In genomic region chr14:92609955-92610354, GRCh38 we compare ENCODE assay signal across 24 cellular contexts.
DNase-seq lines count a peak whose midpoint lies in the region; ATAC-seq and TF ChIP-seq lines count a peak whose summit lies in the region.
"Had no signal": no experiment of that assay in that cellular context is flagged by ENCODE, and none has a peak within 500 bp of the region (broad histone marks: within the 10 kb centered on the region; RNA-seq: fewer than 3 reads in every experiment).

No MANE protein-coding gene starts in this region.

- no peaks in the 10 kb centered on the region for H3K27me3 ChIP-seq in BLaER1 treated with 17β-estradiol and CSF1 and Interleukin-3, amounts not matched to agents 10 nM and 100 nM
- H3K27me3 ChIP-seq: SJSA1, suprapubic skin, vagina had no signal

- peak overlapping the region; percentile 59 for H3K4me3 Mint-ChIP-seq in natural killer cell
- H3K4me3 Mint-ChIP-seq: neural crest cell had no signal

- ATAC-seq in natural killer cell = peak in 1 of 3 donors; percentile 28
- ATAC-seq in GM18907 (IDR thresholded peaks at IDR 0.05; ENCODE audit: unreplicated experiment) = no peak
- no peak for ATAC-seq in mucosa of descending colon
- ATAC-seq in left lobe of liver = no peak

- H3K4me2 ChIP-seq in BLaER1 treated with 17β-estradiol and CSF1 and Interleukin-3, amounts not matched to agents 10 nM and 100 nM = peak overlapping the region in 6 of 11 experiments; percentile 8 to 70 (median 54); a peak in 12 of 22 replicates

- H3K27ac ChIP-seq in BLaER1 treated with 17β-estradiol and CSF1 and Interleukin-3, amounts not matched to agents 10 nM and 100 nM = peak overlapping the region in 4 of 11 experiments; percentile 31 to 57 (median 46); a peak in 8 of 22 replicates
- H3K27ac ChIP-seq: SJSA1, suprapubic skin, vagina had no signal

- peaks cover 8 to 32% (median 18%) of the 10 kb centered on the region in 11 experiments; a peak in 17 of 22 replicates for H3K9me3 ChIP-seq in BLaER1 treated with 17β-estradiol and CSF1 and Interleukin-3, amounts not matched to agents 10 nM and 100 nM (replicated peaks in 1 of 11)
- no peaks in the 10 kb centered on the region for H3K9me3 ChIP-seq in mucosa of descending colon
- H3K9me3 ChIP-seq: SJSA1, suprapubic skin, vagina had no signal

- H3K27me3 Mint-ChIP-seq in natural killer cell (ENCODE audit: low read depth in 2 of 2) = no peaks in the 10 kb centered on the region
- H3K27me3 Mint-ChIP-seq: CD4-positive, alpha-beta memory T cell had no signal

- peaks cover 6% of the 10 kb centered on the region for H3K36me3 Mint-ChIP-seq in natural killer cell
- H3K36me3 Mint-ChIP-seq: CD4-positive, alpha-beta memory T cell had no signal

- TF ChIP-seq CTCF in choroid plexus epithelial cell (conservative IDR thresholded peaks at IDR 0.05; ENCODE audit: low read depth, low read length) = no peak
- TF ChIP-seq CTCF in natural killer cell (IDR thresholded peaks at IDR 0.05) = no peak
- TF ChIP-seq CTCF in mucosa of descending colon (IDR thresholded peaks at IDR 0.05) = no peak

- H3K27ac Mint-ChIP-seq in natural killer cell = peak overlapping the region; percentile 97 to 100

- peaks cover 0 to 5% (median 0%) of the 10 kb centered on the region in 11 experiments; a peak in 2 of 22 replicates for H4K20me1 ChIP-seq in BLaER1 treated with 17β-estradiol and CSF1 and Interleukin-3, amounts not matched to agents 10 nM and 100 nM

- H3K4me3 ChIP-seq in BLaER1 treated with 17β-estradiol and CSF1 and Interleukin-3, amounts not matched to agents 10 nM and 100 nM = no peak overlapping the region
- H3K4me3 ChIP-seq in choroid plexus epithelial cell (ENCODE audit: low read depth, low read length) = no peak overlapping the region
- H3K4me3 ChIP-seq in mucosa of descending colon = no peak overlapping the region
- H3K4me3 ChIP-seq: SJSA1, suprapubic skin, vagina had no signal

- H3K4me1 ChIP-seq in BLaER1 treated with 17β-estradiol and CSF1 and Interleukin-3, amounts not matched to agents 10 nM and 100 nM = peaks cover 2 to 40% (median 27%) of the 10 kb centered on the region in 10 experiments; a peak in 19 of 20 replicates
- H3K4me1 ChIP-seq in mucosa of descending colon (ENCODE audit: low read depth) = peaks cover 20% of the 10 kb centered on the region
- H3K4me1 ChIP-seq: SJSA1, suprapubic skin, vagina had no signal

- H3K36me3 ChIP-seq in BLaER1 treated with 17β-estradiol and CSF1 and Interleukin-3, amounts not matched to agents 10 nM and 100 nM = peaks cover 0 to 22% (median 0%) of the 10 kb centered on the region in 11 experiments; a peak in 8 of 22 replicates
- no peaks in the 10 kb centered on the region for H3K36me3 ChIP-seq in mucosa of descending colon (ENCODE audit: low read depth)
- H3K36me3 ChIP-seq: SJSA1, suprapubic skin, vagina had no signal

- intact Hi-C loops in natural killer cell (cut with micrococcal nuclease) = no loop called here
- intact Hi-C loops in mucosa of descending colon (cut with DNase I, micrococcal nuclease) = no loop called here

- H3K9ac ChIP-seq in BLaER1 treated with 17β-estradiol and CSF1 and Interleukin-3, amounts not matched to agents 10 nM and 100 nM = peak overlapping the region in 1 of 11 experiments; percentile 3; a peak in 1 of 22 replicates

- DNase-seq in NOMO-1 treated with DMSO at 0.1 percent for 48 hours (lab: John Stamatoyannopoulos, UW; ENCODE audit: unreplicated experiment) (peak; percentile 82), choroid plexus epithelial cell (ENCODE audit: low read depth) (peak; percentile 75), natural killer cell (no peak), mucosa of descending colon (no peak), NCI-H748 (lab: John Stamatoyannopoulos, UW; ENCODE audit: unreplicated experiment) (no peak), left lobe of liver (ENCODE audit: low spot score) (no peak)
- DNase-seq: ACHN; activated CD4-positive, CD25-positive, alpha-beta regulatory T cell; activated naive CD4-positive, alpha-beta T cell treated with anti-CD3 and anti-CD28 coated beads, Interleukin-2, amount 50 U/mL, for 16 hours; activated T-cell treated with anti-CD3 and anti-CD28 coated beads, Interleukin-2, amount 50 U/mL, for 48 hours; DMS79; KBM-7; NCI-H1092; NCI-H2081; NCI-H446 treated with DMSO at 0.1 percent for 48 hours; stimulated activated CD4-positive, alpha-beta T cell treated with anti-CD3 and anti-CD28 coated beads, Interleukin-12 subunit alpha, Interleukin-12 subunit beta, amount 100 ng/mL, for 4 hours; T-helper 2 cell had no signal

- no peaks in the 10 kb centered on the region for H3K9me3 Mint-ChIP-seq in natural killer cell
- H3K9me3 Mint-ChIP-seq: neural crest cell had no signal

- peaks cover 57 to 70% of the 10 kb centered on the region in 2 donors for H3K4me1 Mint-ChIP-seq in natural killer cell

Comparison
In these comparisons a context has a peak if more than half of its experiments do, and no peak if none do; other contexts are left out.
1. DNase-seq: peak in NOMO-1 treated with DMSO at 0.1 percent for 48 hours (single experiment) and choroid plexus epithelial cell (single experiment); none in natural killer cell (single experiment), mucosa of descending colon (0 of 3), NCI-H748 (single experiment) and left lobe of liver (single experiment).